ENCODE assay signal across 13 cellular contexts in the genomic region with DNA sequence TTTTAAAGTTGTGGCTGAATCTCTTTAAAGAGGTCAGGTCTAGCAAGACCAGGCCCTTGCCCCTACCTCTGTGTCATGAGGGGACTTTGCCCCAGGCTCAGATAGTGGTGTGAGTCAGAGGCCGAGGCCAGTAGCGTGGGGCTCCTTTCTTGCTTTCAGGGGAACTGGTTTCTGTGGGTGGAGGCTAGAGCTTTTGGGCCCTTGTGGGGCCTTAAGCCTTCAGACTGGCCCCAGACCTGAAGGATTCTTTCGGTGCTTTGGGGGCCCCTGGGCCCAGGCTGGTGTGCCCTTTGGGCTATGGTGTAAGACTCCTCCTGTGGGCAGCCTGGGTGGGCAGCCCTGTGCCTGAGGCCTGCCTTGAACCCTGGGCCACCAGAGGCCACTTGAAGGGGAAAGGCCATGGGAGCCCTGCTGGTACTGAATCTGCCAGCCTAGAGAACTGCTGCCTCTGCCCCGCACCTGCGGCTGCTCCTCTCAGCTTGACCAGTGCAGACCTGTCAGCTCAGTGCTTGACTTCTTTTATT. TPM values are rescaled to one million over a fixed set of nuclear protein-coding genes. Genes with fewer than 3 reads are reported as not detected.
DNase-seq lines count a peak whose midpoint lies in the region; ATAC-seq and TF ChIP-seq lines count a peak whose summit lies in the region.
"Had no signal": no experiment of that assay in that cellular context is flagged by ENCODE, and none has a peak within 500 bp of the region (broad histone marks: within the 10 kb centered on the region; RNA-seq: fewer than 3 reads in every experiment).

No MANE protein-coding gene starts in this region.

- no peak for TF ChIP-seq CTCF in RWPE1 (conservative IDR thresholded peaks at IDR 0.05; ENCODE audit: low read depth)
- TF ChIP-seq CTCF in lower lobe of right lung (IDR thresholded peaks at IDR 0.05): no peak
- no peak for TF ChIP-seq CTCF in thyroid gland (IDR thresholded peaks at IDR 0.05)

- H3K27ac ChIP-seq in RWPE1 (no peak overlapping the region), lower lobe of right lung (no peak overlapping the region), thyroid gland (peak overlapping the region; percentile 80 to 91 (median 88))

- POLR2A ChIA-PET in RWPE1 (lab: Yijun Ruan, JAX; ENCODE audit: low non-redundant PET): no interaction called here

- H3K9me3 ChIP-seq in lower lobe of right lung: no peaks in the 10 kb centered on the region
- no peaks in the 10 kb centered on the region for H3K9me3 ChIP-seq in thyroid gland

- no peaks in the 10 kb centered on the region for H3K27me3 ChIP-seq in lower lobe of right lung (ENCODE audit: low read depth)
- no peaks in the 10 kb centered on the region for H3K27me3 ChIP-seq in thyroid gland

- ATAC-seq in lower lobe of right lung (no peak), HG03039 (IDR thresholded peaks at IDR 0.05; ENCODE audit: unreplicated experiment) (no peak), HG02981 (IDR thresholded peaks at IDR 0.05; ENCODE audit: unreplicated experiment) (no peak)

- intact Hi-C loops in lower lobe of right lung (cut with DNase I) (no loop called here), thyroid gland (cut with DNase I) (no loop called here)

- no peaks in the 10 kb centered on the region for H3K36me3 ChIP-seq in lower lobe of right lung
- no peaks in the 10 kb centered on the region for H3K36me3 ChIP-seq in thyroid gland

- TF ChIP-seq POLR2A in thyroid gland (IDR thresholded peaks at IDR 0.05): no peak

- no peaks in the 10 kb centered on the region for H3K4me1 ChIP-seq in lower lobe of right lung
- H3K4me1 ChIP-seq in thyroid gland: peaks cover 22 to 24% of the 10 kb centered on the region in 2 donors

- 54 to 73% methylated on average over 2 to 5 of the region's 5 CpGs for WGBS in thyroid gland, 2 donors

- no peak overlapping the region for H3K4me3 ChIP-seq in lower lobe of right lung
- no peak overlapping the region for H3K4me3 ChIP-seq in thyroid gland (replicated peaks in 1 of 3)

- CTCF ChIA-PET in RWPE1 (lab: Yijun Ruan, JAX): interaction anchor here (0.5 kb wide), 1 partner anchor 175 kb away, joined by 4 read pairs; no protein-coding TSS in a partner anchor

- peak; percentile 39 for DNase-seq in activated effector memory CD4-positive, alpha-beta T cell treated with anti-CD3 and anti-CD28 coated beads, Interleukin-2, amount 50 U/mL, for 16 hours
- no peak for DNase-seq in activated effector memory CD4-positive, alpha-beta T cell treated with Interleukin-2 at 50 U/mL for 16 hours
- DNase-seq in RWPE1 (ENCODE audit: low spot score) (peak; percentile 13), lower lobe of right lung (peak; percentile 40), thyroid gland (no peak)
- DNase-seq in activated CD4-positive, alpha-beta T cell treated with anti-CD3 and anti-CD28 coated beads, Interleukin-2, amount 50 U/mL, for 1 hour: no peak
- DNase-seq: activated T-cell treated with anti-CD3 and anti-CD28 coated beads, Interleukin-2, amount 50 U/mL, for 48 hours; HFFc6; left ventricle myocardium superior; NCI-H446 treated with DMSO at 0.1 percent for 48 hours had no signal

RNA-seq across cellular contexts. Expression of gene OTOF, which starts 21.2 kb away (rescaled TPM):
- 0.35 TPM for total RNA-seq in lower lobe of right lung
- under 1 TPM in 1 of 4 donors, not detected in 3; 0.67 TPM for total RNA-seq in thyroid gland
- total RNA-seq: left ventricle myocardium superior had no signal

RNA-seq across cellular contexts. Expression of gene DRC1, which starts 55.0 kb away (rescaled TPM):
- total RNA-seq in lower lobe of right lung: 6.8 TPM
- total RNA-seq in thyroid gland: not detected
- total RNA-seq: dermis microvascular lymphatic vessel endothelial cell, HFFc6, left ventricle myocardium superior had no signal

Comparison
In these comparisons a context has a peak if more than half of its experiments do, and no peak if none do; other contexts are left out.
1. DNase-seq: peak in activated effector memory CD4-positive, alpha-beta T cell treated with anti-CD3 and anti-CD28 coated beads, Interleukin-2, amount 50 U/mL, for 16 hours (single experiment), RWPE1 (single experiment) and lower lobe of right lung (single experiment); none in activated effector memory CD4-positive, alpha-beta T cell treated with Interleukin-2 at 50 U/mL for 16 hours (single experiment), thyroid gland (0 of 2) and activated CD4-positive, alpha-beta T cell treated with anti-CD3 and anti-CD28 coated beads, Interleukin-2, amount 50 U/mL, for 1 hour (single experiment).
2. H3K27ac ChIP-seq: peak in thyroid gland (3 of 3); none in RWPE1 (single experiment) and lower lobe of right lung (single experiment).